10 cellular contexts compared by ENCODE assay signal in the genomic region with DNA sequence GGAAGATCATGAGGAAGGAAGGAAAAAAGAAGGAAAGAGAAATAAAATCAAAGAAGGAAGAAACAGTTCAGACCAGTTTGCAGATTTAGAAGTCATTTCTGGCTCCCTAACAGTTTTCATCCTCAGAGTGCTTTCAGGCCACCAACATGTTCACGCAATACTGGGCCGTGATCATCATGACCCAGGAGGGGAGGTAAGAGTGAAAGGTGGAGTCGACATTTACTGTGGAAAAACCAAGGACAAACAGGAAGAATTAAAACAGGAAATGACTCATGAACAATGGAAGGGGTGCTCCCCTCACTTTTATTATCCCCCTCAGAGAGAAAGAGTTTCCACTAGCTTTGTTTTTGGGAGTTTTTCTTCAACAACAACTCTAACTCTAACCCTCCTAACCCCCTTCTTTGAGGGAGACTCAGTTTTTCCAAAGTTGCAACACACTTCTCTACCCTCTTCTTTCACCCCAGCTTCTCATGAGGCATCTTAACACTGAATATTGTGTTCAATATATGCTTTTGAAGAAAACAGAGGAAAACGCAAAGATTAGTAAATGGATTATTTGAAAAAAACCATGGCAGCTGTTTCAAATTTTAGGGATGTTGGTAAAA.
DNase-seq lines count a peak whose midpoint lies in the region; ATAC-seq and TF ChIP-seq lines count a peak whose summit lies in the region.
"Had no signal": no experiment of that assay in that cellular context is flagged by ENCODE, and none has a peak within 500 bp of the region (broad histone marks: within the 10 kb centered on the region; RNA-seq: fewer than 3 reads in every experiment).

No MANE protein-coding gene starts in this region.

- CTCF ChIA-PET in CD8-positive, alpha-beta T cell (lab: Charles Lee): no interaction called here
- CTCF ChIA-PET in activated CD8-positive, alpha-beta T cell treated with anti-CD3 and anti-CD28 coated beads for 36 hours (lab: Charles Lee): interaction anchor here (0.9 to 3.2 kb wide), 4 partner anchors 9 to 115 kb away, joined by 3 to 14 read pairs (median 6); no protein-coding TSS in a partner anchor

- peak; percentile 14 for ATAC-seq in CD8-positive, alpha-beta T cell
- ATAC-seq in activated CD8-positive, alpha-beta T cell treated with anti-CD3 and anti-CD28 coated beads for 36 hours: peak; percentile 72
- ATAC-seq in memory B cell (ENCODE audit: low read depth): no peak
- ATAC-seq in HG03039 (IDR thresholded peaks at IDR 0.05; ENCODE audit: unreplicated experiment): no peak
- ATAC-seq in HG02763 (IDR thresholded peaks at IDR 0.05; ENCODE audit: unreplicated experiment): no peak

- no peak for DNase-seq in CD8-positive, alpha-beta T cell
- DNase-seq in HT1080 (ENCODE audit: low read depth) (peak; percentile 36), memory B cell (ENCODE audit: low spot score in 2 of 2) (no peak), germinal center (ENCODE audit: low spot score) (no peak), tibial nerve (ENCODE audit: low spot score in 2 of 2) (no peak)
- DNase-seq in activated CD8-positive, alpha-beta T cell treated with anti-CD3 and anti-CD28 coated beads for 36 hours: peak; percentile 63
- DNase-seq: anterior cingulate cortex had no signal

- peaks cover 2% of the 10 kb centered on the region for H3K9me3 Mint-ChIP-seq in CD8-positive, alpha-beta T cell
- H3K9me3 Mint-ChIP-seq in activated CD8-positive, alpha-beta T cell treated with anti-CD3 and anti-CD28 coated beads for 36 hours: peaks cover 3% of the 10 kb centered on the region
- H3K9me3 Mint-ChIP-seq in memory B cell: peaks cover 8% of the 10 kb centered on the region

- H3K36me3 ChIP-seq in CD8-positive, alpha-beta T cell (ENCODE audit: insufficient read depth, low read length): no peaks in the 10 kb centered on the region
- no peaks in the 10 kb centered on the region for H3K36me3 ChIP-seq in tibial nerve
- H3K36me3 ChIP-seq: suprapubic skin had no signal

- intact Hi-C loops in CD8-positive, alpha-beta T cell (cut with DNase I, micrococcal nuclease): loop anchor here in 1 of 2 experiments (1.0 to 2.0 kb wide), 2 partner anchors 8 to 22 kb away; no protein-coding TSS in a partner anchor
- intact Hi-C loops in activated CD8-positive, alpha-beta T cell treated with anti-CD3 and anti-CD28 coated beads for 36 hours (cut with micrococcal nuclease): loop anchor here (5.0 kb wide), 1 partner anchor 182 kb away; no protein-coding TSS in a partner anchor

- H3K4me3 ChIP-seq in CD8-positive, alpha-beta T cell (ENCODE audit: low read depth, low read length): no peak overlapping the region
- H3K4me3 ChIP-seq in tibial nerve: no peak overlapping the region
- H3K4me3 ChIP-seq: suprapubic skin had no signal

- no peaks in the 10 kb centered on the region for H3K36me3 Mint-ChIP-seq in CD8-positive, alpha-beta T cell
- peaks cover 15% of the 10 kb centered on the region for H3K36me3 Mint-ChIP-seq in activated CD8-positive, alpha-beta T cell treated with anti-CD3 and anti-CD28 coated beads for 36 hours (ENCODE audit: low read depth)
- H3K36me3 Mint-ChIP-seq in memory B cell: peaks cover 5% of the 10 kb centered on the region

- H3K4me1 Mint-ChIP-seq in CD8-positive, alpha-beta T cell (ENCODE audit: low read depth): peaks cover 47% of the 10 kb centered on the region
- peaks cover 85% of the 10 kb centered on the region for H3K4me1 Mint-ChIP-seq in activated CD8-positive, alpha-beta T cell treated with anti-CD3 and anti-CD28 coated beads for 36 hours (ENCODE audit: low read depth)
- H3K4me1 Mint-ChIP-seq in memory B cell: peaks cover 40% of the 10 kb centered on the region

- 40 to 41% methylated on average over 4 of the region's 4 CpGs for WGBS in tibial nerve, 2 donors

- peak overlapping the region; percentile 54 for H3K4me3 Mint-ChIP-seq in CD8-positive, alpha-beta T cell
- peak overlapping the region; percentile 67 for H3K4me3 Mint-ChIP-seq in activated CD8-positive, alpha-beta T cell treated with anti-CD3 and anti-CD28 coated beads for 36 hours
- H3K4me3 Mint-ChIP-seq in memory B cell: peak overlapping the region; percentile 74

- H3K9me3 ChIP-seq in CD8-positive, alpha-beta T cell (ENCODE audit: low read length): no peaks in the 10 kb centered on the region
- H3K9me3 ChIP-seq in tibial nerve: no peaks in the 10 kb centered on the region
- H3K9me3 ChIP-seq: suprapubic skin had no signal

- no peak overlapping the region for H3K27ac ChIP-seq in CD8-positive, alpha-beta T cell (ENCODE audit: low read depth, low read length)
- H3K27ac ChIP-seq in tibial nerve: no peak overlapping the region
- H3K27ac ChIP-seq: suprapubic skin had no signal

- no peak for TF ChIP-seq CTCF in CD8-positive, alpha-beta T cell (IDR thresholded peaks at IDR 0.05)
- no peak for TF ChIP-seq CTCF in activated CD8-positive, alpha-beta T cell treated with anti-CD3 and anti-CD28 coated beads for 36 hours (IDR thresholded peaks at IDR 0.05)
- no peak for TF ChIP-seq CTCF in tibial nerve (IDR thresholded peaks at IDR 0.05)

- TF ChIP-seq POLR2A in tibial nerve (IDR thresholded peaks at IDR 0.05): no peak

- no peak for TF ChIP-seq EP300 in tibial nerve (IDR thresholded peaks at IDR 0.05)

- H3K27me3 Mint-ChIP-seq in CD8-positive, alpha-beta T cell (ENCODE audit: low read depth): no peaks in the 10 kb centered on the region
- no peaks in the 10 kb centered on the region for H3K27me3 Mint-ChIP-seq in activated CD8-positive, alpha-beta T cell treated with anti-CD3 and anti-CD28 coated beads for 36 hours
- H3K27me3 Mint-ChIP-seq in memory B cell: no peaks in the 10 kb centered on the region

- no peaks in the 10 kb centered on the region for H3K27me3 ChIP-seq in CD8-positive, alpha-beta T cell (ENCODE audit: insufficient read depth, low read length)
- H3K27me3 ChIP-seq in tibial nerve: no peaks in the 10 kb centered on the region
- H3K27me3 ChIP-seq: suprapubic skin had no signal

- H3K4me1 ChIP-seq in CD8-positive, alpha-beta T cell (ENCODE audit: insufficient read depth, low read length): peaks cover 14% of the 10 kb centered on the region
- H3K4me1 ChIP-seq in tibial nerve: no peaks in the 10 kb centered on the region
- H3K4me1 ChIP-seq: suprapubic skin had no signal

- H3K27ac Mint-ChIP-seq in CD8-positive, alpha-beta T cell: peak overlapping the region; percentile 82
- peak overlapping the region; percentile 98 for H3K27ac Mint-ChIP-seq in activated CD8-positive, alpha-beta T cell treated with anti-CD3 and anti-CD28 coated beads for 36 hours
- peak overlapping the region; percentile 77 for H3K27ac Mint-ChIP-seq in memory B cell

- POLR2A ChIA-PET in CD8-positive, alpha-beta T cell (lab: Charles Lee): interaction anchor here (1.1 kb wide), 1 partner anchor 24 kb away, joined by 3 read pairs; no protein-coding TSS in a partner anchor
- POLR2A ChIA-PET in activated CD8-positive, alpha-beta T cell treated with anti-CD3 and anti-CD28 coated beads for 36 hours (lab: Charles Lee): interaction anchor here (0.7 to 1.3 kb wide), 4 partner anchors 9 to 92 kb away, joined by 3 to 4 read pairs (median 3); no protein-coding TSS in a partner anchor

Comparison
In these comparisons a context has a peak if more than half of its experiments do, and no peak if none do; other contexts are left out.
1. ATAC-seq: peak in CD8-positive, alpha-beta T cell (single experiment) and activated CD8-positive, alpha-beta T cell treated with anti-CD3 and anti-CD28 coated beads for 36 hours (single experiment); none in memory B cell (single experiment), HG03039 (single experiment) and HG02763 (single experiment).
2. DNase-seq: peak in HT1080 (single experiment) and activated CD8-positive, alpha-beta T cell treated with anti-CD3 and anti-CD28 coated beads for 36 hours (single experiment); none in CD8-positive, alpha-beta T cell (0 of 7), memory B cell (0 of 2), germinal center (single experiment) and tibial nerve (0 of 2).
3. Peak in every context shown above with its lines, with median percentiles within 50 percentile points of each other: H3K27ac Mint-ChIP-seq and H3K4me3 Mint-ChIP-seq.